In genomic region chr2:121648611-121649401, GRCh38 we compare ENCODE assay signal across 8 cellular contexts. TPM values are rescaled to one million over a fixed set of nuclear protein-coding genes. Genes with fewer than 3 reads are reported as not detected.
DNase-seq lines count a peak whose midpoint lies in the region; ATAC-seq, FAIRE-seq and TF ChIP-seq lines count a peak whose summit lies in the region.

No MANE protein-coding gene starts in this region.

- TF ChIP-seq CTCF in WTC11 (IDR thresholded peaks at IDR 0.05) (no peak), bronchial epithelial cell (IDR thresholded peaks at IDR 0.05; ENCODE audit: insufficient read depth, low read length, severe bottlenecking) (no peak)

- H3K36me3 Mint-ChIP-seq in WTC11: 0 out of 2 replicates have a peak, but pooled peaks cover 8% of the 10 kb centered on the region

- ATAC-seq in WTC11: peak; percentile 48

- H3K27me3 ChIP-seq in bronchial epithelial cell (ENCODE audit: control insufficient read depth, insufficient read depth, low read length): no peaks in the 10 kb centered on the region

- peak overlapping the region; percentile 74 for H3K27ac Mint-ChIP-seq in WTC11

- H3K4me1 Mint-ChIP-seq in WTC11: peaks cover 22% of the 10 kb centered on the region

- peak overlapping the region; percentile 93 for H3K4me3 Mint-ChIP-seq in WTC11

- POLR2A ChIA-PET in WTC11 (lab: Charles Lee): interaction anchor here (0.9 to 3.4 kb wide), 3 partner anchors 8 to 118 kb away, joined by 5 to 27 read pairs (median 8); partner anchors contain the start of genes NIFK and RNU4ATAC

- CTCF ChIA-PET in WTC11 (lab: Charles Lee): interaction anchor here (1.0 to 2.1 kb wide), 2 partner anchors 119 to 554 kb away, joined by 3 to 7 read pairs; partner anchors contain the start of gene RNU4ATAC

- H3K36me3 ChIP-seq in bronchial epithelial cell (ENCODE audit: control insufficient read depth, insufficient read depth, low read length): no peaks in the 10 kb centered on the region

- no peaks in the 10 kb centered on the region for H3K9me3 Mint-ChIP-seq in WTC11

- peak overlapping the region; percentile 96 for H3K4me3 ChIP-seq in bronchial epithelial cell (ENCODE audit: low read depth, low read length)

- DNase-seq in GM04504 (ENCODE audit: low read depth): peak; percentile 18
- DNase-seq in H4 (ENCODE audit: low spot score): peak; percentile 16
- DNase-seq in M059J (ENCODE audit: low read depth): peak; percentile 66
- peak; percentile 66 for DNase-seq in WTC11 (ENCODE audit: low spot score)
- DNase-seq in bronchial epithelial cell (ENCODE audit: low read depth): peak; percentile 61
- peak; percentile 77 for DNase-seq in islet precursor cell
- peak; percentile 8 to 40 (median 31) for DNase-seq in stimulated activated CD4-positive, alpha-beta T cell treated with anti-CD3 and anti-CD28 coated beads, Interleukin-12 subunit alpha, Interleukin-12 subunit beta, amount 100 ng/mL, for 48 hours (ENCODE audit: low read depth in 2 of 3, low spot score in 1 of 3)
- DNase-seq in amniotic stem cell (lab: John Stamatoyannopoulos, UW): no peak

- no peaks in the 10 kb centered on the region for H3K27me3 Mint-ChIP-seq in WTC11 (ENCODE audit: low read depth)

- FAIRE-seq in bronchial epithelial cell (lab: Jason Lieb, UNC): no peak

TF ChIP-seq in WTC11, 78 proteins besides CTCF, POLR2A, EP300 and RAD21 (continues in another document):
- TF ChIP-seq SOX15 (CRISPR knock-in tag; IDR thresholded peaks at IDR 0.05) (no peak), ETV6 (CRISPR knock-in tag; IDR thresholded peaks at IDR 0.05) (peak; percentile 30; the same call in 1 of the 2 replicates), ZNF138 (CRISPR knock-in tag; conservative IDR thresholded peaks at IDR 0.05) (no peak), SP1 (CRISPR knock-in tag; conservative IDR thresholded peaks at IDR 0.05) (peak; percentile 39; the same call in 1 of the 2 replicates), CREM (CRISPR knock-in tag; IDR thresholded peaks at IDR 0.05) (no peak), ATF3 (CRISPR knock-in tag; conservative IDR thresholded peaks at IDR 0.05) (no peak), NR3C1 (CRISPR knock-in tag; conservative IDR thresholded peaks at IDR 0.05; ENCODE audit: low read depth) (no peak), USF2 (CRISPR knock-in tag; IDR thresholded peaks at IDR 0.05) (no peak), AFF4 (CRISPR knock-in tag; IDR thresholded peaks at IDR 0.05; ENCODE audit: borderline replicate concordance) (no peak), ZNF425 (CRISPR knock-in tag; conservative IDR thresholded peaks at IDR 0.05) (no peak), ZNF396 (CRISPR knock-in tag; IDR thresholded peaks at IDR 0.05; ENCODE audit: borderline replicate concordance) (no peak), ZNF532 (CRISPR knock-in tag; IDR thresholded peaks at IDR 0.05; ENCODE audit: borderline replicate concordance) (no peak), ATF2 (CRISPR knock-in tag; IDR thresholded peaks at IDR 0.05; ENCODE audit: borderline replicate concordance, low read depth) (no peak)

RNA-seq across cellular contexts. Expression of gene CLASP1, which starts 0.5 kb away (rescaled TPM):
- total RNA-seq in H4 (2014; rRNA removed; shearing (Covaris generic)): 29.2 and 33.6 TPM in 2 replicates
- 30.8 and 40.6 TPM in 2 replicates for total RNA-seq in M059J (2014; rRNA removed; shearing (Covaris generic))
- total RNA-seq in WTC11 (2021) (47.2 to 50.0 TPM (median 48.7 TPM) in 3 replicates), bronchial epithelial cell (46.5 and 56.9 TPM in 2 replicates)
